In the genomic region with DNA sequence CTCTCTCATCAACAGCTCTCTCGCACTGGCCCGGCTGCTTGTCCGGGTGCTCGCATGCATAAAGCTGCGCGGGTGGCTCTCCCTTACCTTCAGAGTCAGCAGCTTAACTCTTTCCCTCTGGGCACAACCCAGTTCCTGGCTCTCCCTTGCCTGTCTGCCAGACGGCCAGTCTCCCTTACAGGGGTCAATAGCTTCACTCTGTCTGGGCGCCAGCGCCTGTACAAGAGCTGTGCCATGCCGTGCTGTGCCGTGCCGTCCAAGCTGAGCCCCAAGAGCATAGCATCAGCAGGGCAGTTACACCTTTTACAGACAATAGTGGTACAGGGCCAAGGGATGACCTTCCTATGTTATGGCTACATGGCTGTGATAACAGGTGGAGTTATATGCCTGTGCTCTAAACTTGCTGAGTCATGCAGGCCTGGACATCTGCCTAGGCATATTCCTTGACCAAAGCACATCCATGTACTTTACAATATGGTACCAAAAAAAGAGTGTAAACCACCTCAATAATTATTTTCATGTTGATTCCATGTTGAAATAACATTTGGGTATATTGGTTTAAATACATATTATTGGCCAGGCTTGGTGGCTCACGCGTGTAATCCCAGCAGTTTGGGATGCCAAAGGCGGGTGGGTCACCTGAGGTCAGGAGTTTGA, we compare ENCODE assay signal across 20 cellular contexts. TPM values are rescaled to one million over a fixed set of nuclear protein-coding genes. Genes with fewer than 3 reads are reported as not detected.
A peak's percentile ranks its signal among the peaks of the same experiment; 100 is the strongest.
DNase-seq lines count a peak whose midpoint lies in the region; ATAC-seq and TF ChIP-seq lines count a peak whose summit lies in the region.
"Had no signal": no experiment of that assay in that cellular context is flagged by ENCODE, and none has a peak within 500 bp of the region (broad histone marks: within the 10 kb centered on the region; RNA-seq: fewer than 3 reads in every experiment).

No MANE protein-coding gene starts in this region.

- H3K9me3 ChIP-seq in heart left ventricle, result no peaks in the 10 kb centered on the region
- H3K9me3 ChIP-seq in skeletal muscle tissue (ENCODE audit: control insufficient read depth in 3 of 3, low read length in 3 of 3), result no peaks in the 10 kb centered on the region
- H3K9me3 ChIP-seq: esophagus squamous epithelium, pancreas, suprapubic skin had no signal

- H3K27ac ChIP-seq in heart left ventricle (no peak overlapping the region), skeletal muscle tissue (ENCODE audit: low read depth, low read length) (peak overlapping the region; percentile 20)
- H3K27ac ChIP-seq: cardiac muscle cell, esophagus squamous epithelium, pancreas, suprapubic skin had no signal

- H3K36me3 ChIP-seq in heart left ventricle (peaks cover 0 to 74% (median 56%) of the 10 kb centered on the region in 9 donors), skeletal muscle tissue (ENCODE audit: control insufficient read depth in 3 of 3, insufficient read depth in 3 of 3, low read length in 3 of 3) (peaks cover 6 to 29% (median 15%) of the 10 kb centered on the region in 3 donors)

- no peak overlapping the region for H3K4me3 Mint-ChIP-seq in brain
- H3K4me3 Mint-ChIP-seq: immature natural killer cell, naive B cell had no signal

- H3K4me3 ChIP-seq in heart left ventricle (no peak overlapping the region), LNCaP clone FGC (ENCODE audit: low read depth, low read length) (no peak overlapping the region), skeletal muscle tissue (ENCODE audit: low read length in 3 of 3) (no peak overlapping the region)
- H3K4me3 ChIP-seq: cardiac muscle cell, esophagus squamous epithelium, lung, pancreas, smooth muscle cell, suprapubic skin had no signal

- H3K27me3 Mint-ChIP-seq in brain, result no peaks in the 10 kb centered on the region
- H3K27me3 Mint-ChIP-seq: naive B cell had no signal

- H3K9ac ChIP-seq in skeletal muscle tissue (ENCODE audit: low read depth in 1 of 3, low read length in 3 of 3), result no peak overlapping the region

- ATAC-seq in heart left ventricle (peak in 3 of 4 donors; percentile 20 to 51 (median 24)), HG03135 (IDR thresholded peaks at IDR 0.05; ENCODE audit: unreplicated experiment) (no peak), esophagus mucosa (no peak), GM18520 (IDR thresholded peaks at IDR 0.05; ENCODE audit: unreplicated experiment) (no peak)
- ATAC-seq: pancreas had no signal

- peaks cover 51% of the 10 kb centered on the region for H3K36me3 Mint-ChIP-seq in brain

- intact Hi-C loops in heart left ventricle (cut with DNase I) (no loop called here), cardiac septum (cut with DNase I) (no loop called here)

- WGBS in heart left ventricle, 4 donors, result 91 to 98% (median 96%) methylated on average over 15 of the region's 15 CpGs

- no peaks in the 10 kb centered on the region for H3K27me3 ChIP-seq in heart left ventricle
- H3K27me3 ChIP-seq in skeletal muscle tissue (ENCODE audit: control insufficient read depth in 3 of 3, insufficient read depth in 3 of 3, low read length in 3 of 3), result no peaks in the 10 kb centered on the region
- H3K27me3 ChIP-seq: cardiac muscle cell, esophagus squamous epithelium, pancreas, suprapubic skin had no signal

- no peaks in the 10 kb centered on the region for H3K4me1 Mint-ChIP-seq in brain
- H3K4me1 Mint-ChIP-seq: immature natural killer cell, naive B cell had no signal

- H3K4me1 ChIP-seq in heart left ventricle (peaks cover 0 to 16% (median 0%) of the 10 kb centered on the region in 12 donors), skeletal muscle tissue (ENCODE audit: control insufficient read depth in 3 of 3, insufficient read depth in 3 of 3, low read length in 3 of 3) (peaks cover 10 to 17% (median 15%) of the 10 kb centered on the region in 3 donors)
- H3K4me1 ChIP-seq: esophagus squamous epithelium, pancreas, suprapubic skin had no signal

- DNase-seq in heart left ventricle (no peak), cardiac septum (ENCODE audit: low spot score) (no peak), LNCaP clone FGC (ENCODE audit: low read depth) (peak; percentile 6)
- DNase-seq: esophagus squamous epithelium; immature natural killer cell; naive B cell; NCI-H2029; NCI-H446; pancreas; SIG-M5; stimulated activated CD4-positive, alpha-beta T cell treated with anti-CD3 and anti-CD28 coated beads, Interleukin-4, amount 100 ng/mL, for 4 hours had no signal

- TF ChIP-seq CTCF in heart left ventricle (IDR thresholded peaks at IDR 0.05) (no peak), LNCaP clone FGC (IDR thresholded peaks at IDR 0.05; ENCODE audit: control insufficient read depth, extremely low read depth, insufficient read depth) (no peak), brain (conservative IDR thresholded peaks at IDR 0.05) (no peak)

- no peak for TF ChIP-seq POLR2A in heart left ventricle (IDR thresholded peaks at IDR 0.05)

- peak overlapping the region in 3 of 5 experiments; percentile 10 to 63 (median 21) for H3K27ac Mint-ChIP-seq in brain
- H3K27ac Mint-ChIP-seq: naive B cell had no signal

- H3K9me3 Mint-ChIP-seq in brain, result no peaks in the 10 kb centered on the region
- H3K9me3 Mint-ChIP-seq: immature natural killer cell, naive B cell had no signal

RNA-seq across cellular contexts. Expression of a gene that starts 47.9 kb away (rescaled TPM):
- total RNA-seq in heart left ventricle (10 to 100 TPM; 16.5 to 36.8 (median 22.4) TPM), cardiac septum (18.1 TPM), skeletal muscle tissue (8.4 TPM), esophagus mucosa (8.1 TPM)
- polyA plus RNA-seq in heart left ventricle (10 to 100 TPM in 1 of 2 donors, 1 to 10 TPM in 1; 4.1 to 13.9 TPM), brain (ENCODE audit: insufficient read depth, low read depth, low replicate concordance) (12.2 TPM)

RNA-seq across cellular contexts. Expression of a gene that starts 48.0 kb away (rescaled TPM):
- 10 to 100 TPM; 14.6 to 25.9 (median 19.9) TPM for total RNA-seq in heart left ventricle
- 10 to 100 TPM; 22.7 to 75.7 TPM for polyA plus RNA-seq in heart left ventricle
- total RNA-seq in cardiac septum, result 20.0 TPM
- polyA plus RNA-seq in brain (ENCODE audit: insufficient read depth, low read depth, low replicate concordance), result 48.1 TPM
- total RNA-seq in skeletal muscle tissue, result 27.1 TPM
- total RNA-seq in esophagus mucosa, result 20.0 TPM

RNA-seq across cellular contexts. Expression of a gene that starts 49.2 kb away (rescaled TPM):
- total RNA-seq in heart left ventricle (10 to 100 TPM; 23.8 to 49.5 (median 30.4) TPM), cardiac septum (29.5 TPM), skeletal muscle tissue (11.5 TPM), esophagus mucosa (13.6 TPM)
- polyA plus RNA-seq in heart left ventricle (10 to 100 TPM; 11.0 to 17.7 TPM), brain (ENCODE audit: insufficient read depth, low read depth, low replicate concordance) (27.1 TPM)

Comparison
In these comparisons a context has a peak if more than half of its experiments do, and no peak if none do; other contexts are left out.
1. ATAC-seq: peak in heart left ventricle (3 of 4); none in HG03135 (single experiment), esophagus mucosa (single experiment) and GM18520 (single experiment).